Comparison of ENCODE assay signal across 21 cellular contexts in genomic region chr1:37845049-37845646, GRCh38. TPM values are rescaled to one million over a fixed set of nuclear protein-coding genes. Genes with fewer than 3 reads are reported as not detected.
A peak's percentile ranks its signal among the peaks of the same experiment; 100 is the strongest.
DNase-seq lines count a peak whose midpoint lies in the region; ATAC-seq and TF ChIP-seq lines count a peak whose summit lies in the region.
"Had no signal": no experiment of that assay in that cellular context is flagged by ENCODE, and none has a peak within 500 bp of the region (broad histone marks: within the 10 kb centered on the region; RNA-seq: fewer than 3 reads in every experiment).

No MANE protein-coding gene starts in this region.

- CTCF ChIA-PET in activated naive CD4-positive, alpha-beta T cell treated with anti-CD3 and anti-CD28 coated beads, Interleukin-2, amount 10 ng/mL, durations not matched to agents 7 days and 5 days (lab: Charles Lee), result interaction anchor here (2.0 kb wide), 1 partner anchor 15 kb away, joined by 8 read pairs; the partner anchor contains the start of gene MTF1

- no peak for TF ChIP-seq CTCF in epithelial cell of esophagus (IDR thresholded peaks at IDR 0.05; ENCODE audit: insufficient read depth, low read depth, low read length, missing control alignments)

- no peaks in the 10 kb centered on the region for H3K9me3 Mint-ChIP-seq in activated naive CD4-positive, alpha-beta T cell treated with anti-CD3 and anti-CD28 coated beads, Interleukin-2, amount 10 ng/mL, durations not matched to agents 7 days and 5 days
- no peaks in the 10 kb centered on the region for H3K9me3 Mint-ChIP-seq in activated naive CD4-positive, alpha-beta T cell treated with anti-CD3 and anti-CD28 coated beads, Interleukin-2, amount 50 U/mL, for 72 hours
- no peaks in the 10 kb centered on the region for H3K9me3 Mint-ChIP-seq in stimulated activated memory B cell treated with anti-CD40 and anti-IgM and Interleukin-4, amounts not matched to agents 10 μg/mL and 1 μg/mL and 100 μg/mL, for 72 hours
- H3K9me3 Mint-ChIP-seq: brain, HFFc6, T-cell had no signal

- H3K36me3 Mint-ChIP-seq in activated naive CD4-positive, alpha-beta T cell treated with anti-CD3 and anti-CD28 coated beads, Interleukin-2, amount 10 ng/mL, durations not matched to agents 7 days and 5 days, result peaks cover 16% of the 10 kb centered on the region
- H3K36me3 Mint-ChIP-seq in activated naive CD4-positive, alpha-beta T cell treated with anti-CD3 and anti-CD28 coated beads, Interleukin-2, amount 50 U/mL, for 72 hours, result peaks cover 0 to 5% of the 10 kb centered on the region in 2 donors
- peaks cover 28% of the 10 kb centered on the region for H3K36me3 Mint-ChIP-seq in stimulated activated memory B cell treated with anti-CD40 and anti-IgM and Interleukin-4, amounts not matched to agents 10 μg/mL and 1 μg/mL and 100 μg/mL, for 72 hours

- no peak for DNase-seq in activated naive CD4-positive, alpha-beta T cell treated with anti-CD3 and anti-CD28 coated beads, Interleukin-2, amount 10 ng/mL, durations not matched to agents 7 days and 5 days
- no peak for DNase-seq in activated naive CD4-positive, alpha-beta T cell treated with anti-CD3 and anti-CD28 coated beads, Interleukin-2, amount 50 U/mL, for 72 hours (ENCODE audit: low spot score in 2 of 2)
- DNase-seq in OCI-M1 (lab: John Stamatoyannopoulos, UW), result peak; percentile 24
- DNase-seq in epithelial cell of esophagus (ENCODE audit: low read depth), result peak; percentile 23
- DNase-seq in RKO (ENCODE audit: low spot score), result no peak
- DNase-seq: activated naive CD4-positive, alpha-beta T cell treated with anti-CD3 and anti-CD28 coated beads, Interleukin-2, amount 50 U/mL, for 16 hours; DND-41; HFFc6; lower lobe of right lung; NCI-H1105; NCI-H526; posterior cingulate gyrus; Right ventricle myocardium superior; stimulated activated CD4-positive, alpha-beta T cell treated with anti-CD3 and anti-CD28 coated beads, Interleukin-2, amount 100 ng/mL, for 48 hours; T-cell had no signal

- no peaks in the 10 kb centered on the region for H3K27me3 Mint-ChIP-seq in activated naive CD4-positive, alpha-beta T cell treated with anti-CD3 and anti-CD28 coated beads, Interleukin-2, amount 10 ng/mL, durations not matched to agents 7 days and 5 days
- no peaks in the 10 kb centered on the region for H3K27me3 Mint-ChIP-seq in stimulated activated memory B cell treated with anti-CD40 and anti-IgM and Interleukin-4, amounts not matched to agents 10 μg/mL and 1 μg/mL and 100 μg/mL, for 72 hours
- H3K27me3 Mint-ChIP-seq: brain, T-cell had no signal

- peak overlapping the region; percentile 40 for H3K27ac Mint-ChIP-seq in activated naive CD4-positive, alpha-beta T cell treated with anti-CD3 and anti-CD28 coated beads, Interleukin-2, amount 10 ng/mL, durations not matched to agents 7 days and 5 days
- H3K27ac Mint-ChIP-seq in activated naive CD4-positive, alpha-beta T cell treated with anti-CD3 and anti-CD28 coated beads, Interleukin-2, amount 50 U/mL, for 72 hours, result peak overlapping the region in 1 of 2 donors; percentile 14
- peak overlapping the region; percentile 72 for H3K27ac Mint-ChIP-seq in stimulated activated memory B cell treated with anti-CD40 and anti-IgM and Interleukin-4, amounts not matched to agents 10 μg/mL and 1 μg/mL and 100 μg/mL, for 72 hours
- H3K27ac Mint-ChIP-seq: HFFc6, T-cell had no signal

- H3K4me3 ChIP-seq in epithelial cell of esophagus (ENCODE audit: low read length), result no peak overlapping the region
- H3K4me3 ChIP-seq: coronary artery, hepatocyte, lower lobe of right lung had no signal

- H3K4me3 Mint-ChIP-seq in activated naive CD4-positive, alpha-beta T cell treated with anti-CD3 and anti-CD28 coated beads, Interleukin-2, amount 10 ng/mL, durations not matched to agents 7 days and 5 days, result no peak overlapping the region
- H3K4me3 Mint-ChIP-seq in stimulated activated memory B cell treated with anti-CD40 and anti-IgM and Interleukin-4, amounts not matched to agents 10 μg/mL and 1 μg/mL and 100 μg/mL, for 72 hours, result no peak overlapping the region
- H3K4me3 Mint-ChIP-seq: brain, HFFc6, T-cell had no signal

- peaks cover 19% of the 10 kb centered on the region for H3K4me1 Mint-ChIP-seq in activated naive CD4-positive, alpha-beta T cell treated with anti-CD3 and anti-CD28 coated beads, Interleukin-2, amount 10 ng/mL, durations not matched to agents 7 days and 5 days
- peaks cover 40% of the 10 kb centered on the region for H3K4me1 Mint-ChIP-seq in stimulated activated memory B cell treated with anti-CD40 and anti-IgM and Interleukin-4, amounts not matched to agents 10 μg/mL and 1 μg/mL and 100 μg/mL, for 72 hours

- no peak for ATAC-seq in activated naive CD4-positive, alpha-beta T cell treated with anti-CD3 and anti-CD28 coated beads, Interleukin-2, amount 50 U/mL, for 72 hours
- ATAC-seq in stimulated activated memory B cell treated with anti-CD40 and anti-IgM and Interleukin-4, amounts not matched to agents 10 μg/mL and 1 μg/mL and 100 μg/mL, for 72 hours, result no peak
- no peak for ATAC-seq in HG03520 (IDR thresholded peaks at IDR 0.05; ENCODE audit: unreplicated experiment)
- ATAC-seq in HG03378 (IDR thresholded peaks at IDR 0.05; ENCODE audit: unreplicated experiment), result no peak
- ATAC-seq: T-cell had no signal

RNA-seq across cellular contexts. Expression of gene MTF1, which starts 14.2 kb away (rescaled TPM):
- total RNA-seq in activated naive CD4-positive, alpha-beta T cell treated with anti-CD3 and anti-CD28 coated beads, Interleukin-2, amount 50 U/mL, for 72 hours, result 10 to 100 TPM; 21.0 to 23.4 TPM

RNA-seq across cellular contexts. Expression of gene YRDC, which starts 37.1 kb away (rescaled TPM):
- 10 to 100 TPM; 25.7 to 39.3 TPM for total RNA-seq in activated naive CD4-positive, alpha-beta T cell treated with anti-CD3 and anti-CD28 coated beads, Interleukin-2, amount 50 U/mL, for 72 hours

RNA-seq across cellular contexts. Expression of gene C1orf122, which starts 37.6 kb away (rescaled TPM):
- 10 to 100 TPM; 18.8 to 21.4 TPM for total RNA-seq in activated naive CD4-positive, alpha-beta T cell treated with anti-CD3 and anti-CD28 coated beads, Interleukin-2, amount 50 U/mL, for 72 hours

RNA-seq across cellular contexts. Expression of gene MANEAL, which starts 51.5 kb away (rescaled TPM):
- total RNA-seq in activated naive CD4-positive, alpha-beta T cell treated with anti-CD3 and anti-CD28 coated beads, Interleukin-2, amount 50 U/mL, for 72 hours, result 1 to 10 TPM; 1.0 to 3.1 TPM

Comparison
In these comparisons a context has a peak if more than half of its experiments do, and no peak if none do; other contexts are left out.
1. DNase-seq: peak in OCI-M1 (single experiment) and epithelial cell of esophagus (single experiment); none in activated naive CD4-positive, alpha-beta T cell treated with anti-CD3 and anti-CD28 coated beads, Interleukin-2, amount 10 ng/mL, durations not matched to agents 7 days and 5 days (single experiment), activated naive CD4-positive, alpha-beta T cell treated with anti-CD3 and anti-CD28 coated beads, Interleukin-2, amount 50 U/mL, for 72 hours (0 of 2) and RKO (single experiment).